1 cellular context compared by ENCODE assay signal in the genomic region with DNA sequence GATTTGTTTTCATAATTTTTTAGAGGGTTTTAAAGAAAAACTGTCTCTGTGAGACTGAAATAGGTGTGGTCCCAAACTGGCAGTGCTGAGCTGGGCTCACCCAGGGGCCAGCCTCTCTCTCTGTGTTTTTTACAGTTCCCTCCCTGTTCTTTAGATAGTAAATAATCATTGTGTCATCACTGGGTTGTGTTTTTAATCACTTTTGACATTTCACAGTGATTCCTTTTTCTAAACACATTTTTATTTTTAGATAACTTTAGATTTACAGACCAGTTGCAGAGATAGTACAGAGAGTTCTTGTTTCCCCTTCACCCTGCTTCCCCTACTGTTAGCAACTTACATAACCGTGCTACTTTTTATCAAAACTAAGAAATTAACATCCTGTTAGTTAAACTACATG.
TF ChIP-seq lines count a peak whose summit lies in the region.

No MANE protein-coding gene starts in this region.

TF ChIP-seq in K562, 482 proteins besides CTCF, POLR2A, EP300 and RAD21 (continued from another document):
- TF ChIP-seq, protein P1, sequence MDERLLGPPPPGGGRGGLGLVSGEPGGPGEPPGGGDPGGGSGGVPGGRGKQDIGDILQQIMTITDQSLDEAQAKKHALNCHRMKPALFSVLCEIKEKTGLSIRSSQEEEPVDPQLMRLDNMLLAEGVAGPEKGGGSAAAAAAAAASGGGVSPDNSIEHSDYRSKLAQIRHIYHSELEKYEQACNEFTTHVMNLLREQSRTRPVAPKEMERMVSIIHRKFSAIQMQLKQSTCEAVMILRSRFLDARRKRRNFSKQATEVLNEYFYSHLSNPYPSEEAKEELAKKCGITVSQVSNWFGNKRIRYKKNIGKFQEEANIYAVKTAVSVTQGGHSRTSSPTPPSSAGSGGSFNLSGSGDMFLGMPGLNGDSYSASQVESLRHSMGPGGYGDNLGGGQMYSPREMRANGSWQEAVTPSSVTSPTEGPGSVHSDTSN (CRISPR knock-in tag; IDR thresholded peaks at IDR 0.05; ENCODE audit: low read depth): no peak
- TF ChIP-seq, protein P1 (tag; conservative IDR thresholded peaks at IDR 0.05; ENCODE audit: low read depth): peak; percentile 80
- TF ChIP-seq RCOR1 (IDR thresholded peaks at IDR 0.05; ENCODE audit: borderline replicate concordance in 1 of 2, low read depth in 2 of 2, low read length in 2 of 2) (0 out of 4 replicates have a peak, but pooled peaks of 1 of the 2 experiments have one; percentile 6), FOXJ2 (tag; IDR thresholded peaks at IDR 0.05) (0 out of 2 replicates have a peak, but pooled peaks have one; percentile 37), ESRRB (CRISPR knock-in tag; IDR thresholded peaks at IDR 0.05; ENCODE audit: borderline replicate concordance) (no peak), KLF6 (CRISPR knock-in tag; IDR thresholded peaks at IDR 0.05; ENCODE audit: borderline replicate concordance) (no peak), RBM34 (IDR thresholded peaks at IDR 0.05; ENCODE audit: borderline replicate concordance, insufficient read depth, low read length) (no peak), HMGN3 (IDR thresholded peaks at IDR 0.05; ENCODE audit: borderline replicate concordance, extremely low read depth, insufficient read length, low read depth, low read length) (no peak), MEIS2 (IDR thresholded peaks at IDR 0.05; ENCODE audit: partially characterized antibody) (peak; percentile 57)
- TF ChIP-seq, protein P2, sequence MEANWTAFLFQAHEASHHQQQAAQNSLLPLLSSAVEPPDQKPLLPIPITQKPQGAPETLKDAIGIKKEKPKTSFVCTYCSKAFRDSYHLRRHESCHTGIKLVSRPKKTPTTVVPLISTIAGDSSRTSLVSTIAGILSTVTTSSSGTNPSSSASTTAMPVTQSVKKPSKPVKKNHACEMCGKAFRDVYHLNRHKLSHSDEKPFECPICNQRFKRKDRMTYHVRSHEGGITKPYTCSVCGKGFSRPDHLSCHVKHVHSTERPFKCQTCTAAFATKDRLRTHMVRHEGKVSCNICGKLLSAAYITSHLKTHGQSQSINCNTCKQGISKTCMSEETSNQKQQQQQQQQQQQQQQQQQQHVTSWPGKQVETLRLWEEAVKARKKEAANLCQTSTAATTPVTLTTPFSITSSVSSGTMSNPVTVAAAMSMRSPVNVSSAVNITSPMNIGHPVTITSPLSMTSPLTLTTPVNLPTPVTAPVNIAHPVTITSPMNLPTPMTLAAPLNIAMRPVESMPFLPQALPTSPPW (CRISPR knock-in tag; IDR thresholded peaks at IDR 0.05): no peak
- TF ChIP-seq, protein P3, sequence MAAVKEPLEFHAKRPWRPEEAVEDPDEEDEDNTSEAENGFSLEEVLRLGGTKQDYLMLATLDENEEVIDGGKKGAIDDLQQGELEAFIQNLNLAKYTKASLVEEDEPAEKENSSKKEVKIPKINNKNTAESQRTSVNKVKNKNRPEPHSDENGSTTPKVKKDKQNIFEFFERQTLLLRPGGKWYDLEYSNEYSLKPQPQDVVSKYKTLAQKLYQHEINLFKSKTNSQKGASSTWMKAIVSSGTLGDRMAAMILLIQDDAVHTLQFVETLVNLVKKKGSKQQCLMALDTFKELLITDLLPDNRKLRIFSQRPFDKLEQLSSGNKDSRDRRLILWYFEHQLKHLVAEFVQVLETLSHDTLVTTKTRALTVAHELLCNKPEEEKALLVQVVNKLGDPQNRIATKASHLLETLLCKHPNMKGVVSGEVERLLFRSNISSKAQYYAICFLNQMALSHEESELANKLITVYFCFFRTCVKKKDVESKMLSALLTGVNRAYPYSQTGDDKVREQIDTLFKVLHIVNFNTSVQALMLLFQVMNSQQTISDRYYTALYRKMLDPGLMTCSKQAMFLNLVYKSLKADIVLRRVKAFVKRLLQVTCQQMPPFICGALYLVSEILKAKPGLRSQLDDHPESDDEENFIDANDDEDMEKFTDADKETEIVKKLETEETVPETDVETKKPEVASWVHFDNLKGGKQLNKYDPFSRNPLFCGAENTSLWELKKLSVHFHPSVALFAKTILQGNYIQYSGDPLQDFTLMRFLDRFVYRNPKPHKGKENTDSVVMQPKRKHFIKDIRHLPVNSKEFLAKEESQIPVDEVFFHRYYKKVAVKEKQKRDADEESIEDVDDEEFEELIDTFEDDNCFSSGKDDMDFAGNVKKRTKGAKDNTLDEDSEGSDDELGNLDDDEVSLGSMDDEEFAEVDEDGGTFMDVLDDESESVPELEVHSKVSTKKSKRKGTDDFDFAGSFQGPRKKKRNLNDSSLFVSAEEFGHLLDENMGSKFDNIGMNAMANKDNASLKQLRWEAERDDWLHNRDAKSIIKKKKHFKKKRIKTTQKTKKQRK (IDR thresholded peaks at IDR 0.05; ENCODE audit: borderline replicate concordance, low read depth, low read length): no peak
